1 cellular context compared by ENCODE assay signal in the genomic region with DNA sequence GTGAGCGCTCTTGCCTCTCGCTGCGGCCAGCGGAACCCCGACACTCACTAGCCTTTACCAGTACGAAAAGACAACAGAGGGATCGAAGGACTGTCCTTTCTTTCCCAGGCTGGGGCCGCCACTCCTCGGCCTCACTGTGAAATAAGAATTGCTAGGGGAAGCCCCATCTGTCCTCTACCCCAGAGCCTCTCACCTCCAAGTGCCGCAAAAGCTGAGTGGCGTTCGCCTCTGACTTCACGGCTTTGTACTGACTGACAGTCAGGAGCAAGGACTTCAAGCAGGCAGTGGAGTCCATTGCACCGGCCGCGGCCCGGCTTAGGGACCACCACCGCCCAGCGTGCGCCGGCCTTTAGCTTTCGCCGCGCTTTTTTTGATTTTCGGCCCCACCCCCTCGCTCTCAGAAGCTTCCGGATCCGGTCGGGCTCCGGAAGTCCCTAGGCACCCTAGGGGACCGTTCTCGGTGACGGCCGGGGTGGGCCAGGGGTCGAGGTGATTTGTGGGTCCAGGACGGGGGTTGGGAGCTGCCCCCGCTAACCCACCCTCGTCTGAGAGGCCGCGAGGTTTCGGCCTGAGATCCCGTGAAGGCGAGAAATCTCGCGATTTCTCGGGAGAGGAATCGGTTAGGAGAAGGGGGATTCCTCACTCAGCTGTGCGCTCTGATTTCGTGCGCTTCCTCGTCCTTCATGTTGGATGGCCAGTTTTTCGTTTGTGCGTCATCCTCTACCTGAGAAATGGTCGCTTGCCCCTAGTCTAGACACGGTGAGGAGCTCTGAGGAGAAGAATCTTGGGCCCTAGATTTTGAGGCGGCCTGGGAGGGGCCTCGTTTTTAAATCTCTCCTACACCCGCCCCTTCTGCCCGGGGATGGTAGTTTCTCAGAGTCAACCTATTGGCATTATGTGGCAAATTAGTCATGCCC.
TF ChIP-seq lines count a peak whose summit lies in the region.

CIP2A (minus strand) TSS at position 358 of the 917 bp plus-strand sequence; CDS start at position 295, 63 bp downstream.
A gene with protein sequence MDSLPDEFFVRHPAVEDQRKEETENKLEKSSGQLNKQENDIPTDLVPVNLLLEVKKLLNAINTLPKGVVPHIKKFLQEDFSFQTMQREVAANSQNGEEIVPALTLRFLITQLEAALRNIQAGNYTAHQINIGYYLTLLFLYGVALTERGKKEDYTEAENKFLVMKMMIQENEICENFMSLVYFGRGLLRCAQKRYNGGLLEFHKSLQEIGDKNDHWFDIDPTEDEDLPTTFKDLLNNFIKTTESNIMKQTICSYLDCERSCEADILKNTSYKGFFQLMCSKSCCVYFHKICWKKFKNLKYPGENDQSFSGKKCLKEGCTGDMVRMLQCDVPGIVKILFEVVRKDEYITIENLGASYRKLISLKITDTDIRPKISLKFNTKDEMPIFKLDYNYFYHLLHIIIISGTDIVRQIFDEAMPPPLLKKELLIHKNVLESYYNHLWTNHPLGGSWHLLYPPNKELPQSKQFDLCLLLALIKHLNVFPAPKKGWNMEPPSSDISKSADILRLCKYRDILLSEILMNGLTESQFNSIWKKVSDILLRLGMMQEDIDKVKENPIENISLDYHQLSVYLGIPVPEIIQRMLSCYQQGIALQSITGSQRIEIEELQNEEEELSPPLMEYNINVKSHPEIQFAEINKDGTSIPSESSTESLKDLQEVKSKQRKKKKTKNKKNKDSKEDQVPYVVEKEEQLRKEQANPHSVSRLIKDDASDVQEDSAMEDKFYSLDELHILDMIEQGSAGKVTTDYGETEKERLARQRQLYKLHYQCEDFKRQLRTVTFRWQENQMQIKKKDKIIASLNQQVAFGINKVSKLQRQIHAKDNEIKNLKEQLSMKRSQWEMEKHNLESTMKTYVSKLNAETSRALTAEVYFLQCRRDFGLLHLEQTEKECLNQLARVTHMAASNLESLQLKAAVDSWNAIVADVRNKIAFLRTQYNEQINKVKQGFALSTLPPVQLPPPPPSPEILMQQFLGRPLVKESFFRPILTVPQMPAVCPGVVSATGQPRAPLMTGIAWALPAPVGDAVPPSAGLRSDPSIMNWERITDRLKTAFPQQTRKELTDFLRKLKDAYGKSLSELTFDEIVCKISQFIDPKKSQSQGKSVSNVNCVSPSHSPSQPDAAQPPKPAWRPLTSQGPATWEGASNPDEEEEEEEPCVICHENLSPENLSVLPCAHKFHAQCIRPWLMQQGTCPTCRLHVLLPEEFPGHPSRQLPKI (plus strand): TSS at position 642 of the 917 bp plus-strand sequence. CDS start 15,685 bp downstream, outside the sequence.

TF ChIP-seq in WTC11, 78 proteins besides CTCF, POLR2A, EP300 and RAD21 (continued from another document):
- TF ChIP-seq, protein P1, sequence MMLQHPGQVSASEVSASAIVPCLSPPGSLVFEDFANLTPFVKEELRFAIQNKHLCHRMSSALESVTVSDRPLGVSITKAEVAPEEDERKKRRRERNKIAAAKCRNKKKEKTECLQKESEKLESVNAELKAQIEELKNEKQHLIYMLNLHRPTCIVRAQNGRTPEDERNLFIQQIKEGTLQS (CRISPR knock-in tag; conservative IDR thresholded peaks at IDR 0.05) = no peak
- TF ChIP-seq ETV6 (CRISPR knock-in tag; IDR thresholded peaks at IDR 0.05) (peak; percentile 84), ZNF281 (CRISPR knock-in tag; IDR thresholded peaks at IDR 0.05) (0 out of 2 replicates have a peak, but pooled peaks have one; percentile 49), SMAD4 (CRISPR knock-in tag; IDR thresholded peaks at IDR 0.05) (no peak), TP53 (CRISPR knock-in tag; IDR thresholded peaks at IDR 0.05) (peak; percentile 60; the same call in 1 of the 2 replicates), HMGA2 (CRISPR knock-in tag; IDR thresholded peaks at IDR 0.05) (no peak), NR3C1 (CRISPR knock-in tag; conservative IDR thresholded peaks at IDR 0.05; ENCODE audit: low read depth) (no peak), RELA (CRISPR knock-in tag; IDR thresholded peaks at IDR 0.05; ENCODE audit: borderline replicate concordance) (no peak), ZNF232 (CRISPR knock-in tag; IDR thresholded peaks at IDR 0.05) (0 out of 2 replicates have a peak, but pooled peaks have one; percentile 14), IRF2 (CRISPR knock-in tag; IDR thresholded peaks at IDR 0.05; ENCODE audit: borderline replicate concordance, low read depth) (no peak), AR (CRISPR knock-in tag; IDR thresholded peaks at IDR 0.05) (no peak), MYBL2 (CRISPR knock-in tag; IDR thresholded peaks at IDR 0.05) (peak; percentile 89; the same call in 1 of the 2 replicates), FOXP1 (CRISPR knock-in tag; IDR thresholded peaks at IDR 0.05; ENCODE audit: borderline replicate concordance) (0 out of 2 replicates have a peak, but pooled peaks have one; percentile 62), SOX15 (CRISPR knock-in tag; IDR thresholded peaks at IDR 0.05) (no peak), GABPB1 (CRISPR knock-in tag; IDR thresholded peaks at IDR 0.05) (peak; percentile 37; the same call in 1 of the 2 replicates), CBFB (CRISPR knock-in tag; IDR thresholded peaks at IDR 0.05; ENCODE audit: low read depth) (0 out of 2 replicates have a peak, but pooled peaks have one; percentile 56), ZNF138 (CRISPR knock-in tag; conservative IDR thresholded peaks at IDR 0.05) (no peak), FOXP4 (CRISPR knock-in tag; IDR thresholded peaks at IDR 0.05) (0 out of 2 replicates have a peak, but pooled peaks have one; percentile 14), GTF2I (CRISPR knock-in tag; conservative IDR thresholded peaks at IDR 0.05) (no peak)
- TF ChIP-seq, protein P2, sequence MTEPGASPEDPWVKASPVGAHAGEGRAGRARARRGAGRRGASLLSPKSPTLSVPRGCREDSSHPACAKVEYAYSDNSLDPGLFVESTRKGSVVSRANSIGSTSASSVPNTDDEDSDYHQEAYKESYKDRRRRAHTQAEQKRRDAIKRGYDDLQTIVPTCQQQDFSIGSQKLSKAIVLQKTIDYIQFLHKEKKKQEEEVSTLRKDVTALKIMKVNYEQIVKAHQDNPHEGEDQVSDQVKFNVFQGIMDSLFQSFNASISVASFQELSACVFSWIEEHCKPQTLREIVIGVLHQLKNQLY (CRISPR knock-in tag; IDR thresholded peaks at IDR 0.05) = no peak
- TF ChIP-seq, protein P3, sequence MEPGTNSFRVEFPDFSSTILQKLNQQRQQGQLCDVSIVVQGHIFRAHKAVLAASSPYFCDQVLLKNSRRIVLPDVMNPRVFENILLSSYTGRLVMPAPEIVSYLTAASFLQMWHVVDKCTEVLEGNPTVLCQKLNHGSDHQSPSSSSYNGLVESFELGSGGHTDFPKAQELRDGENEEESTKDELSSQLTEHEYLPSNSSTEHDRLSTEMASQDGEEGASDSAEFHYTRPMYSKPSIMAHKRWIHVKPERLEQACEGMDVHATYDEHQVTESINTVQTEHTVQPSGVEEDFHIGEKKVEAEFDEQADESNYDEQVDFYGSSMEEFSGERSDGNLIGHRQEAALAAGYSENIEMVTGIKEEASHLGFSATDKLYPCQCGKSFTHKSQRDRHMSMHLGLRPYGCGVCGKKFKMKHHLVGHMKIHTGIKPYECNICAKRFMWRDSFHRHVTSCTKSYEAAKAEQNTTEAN (CRISPR knock-in tag; IDR thresholded peaks at IDR 0.05) = 0 out of 2 replicates have a peak, but pooled peaks have one; percentile 24
- TF ChIP-seq, protein P4, sequence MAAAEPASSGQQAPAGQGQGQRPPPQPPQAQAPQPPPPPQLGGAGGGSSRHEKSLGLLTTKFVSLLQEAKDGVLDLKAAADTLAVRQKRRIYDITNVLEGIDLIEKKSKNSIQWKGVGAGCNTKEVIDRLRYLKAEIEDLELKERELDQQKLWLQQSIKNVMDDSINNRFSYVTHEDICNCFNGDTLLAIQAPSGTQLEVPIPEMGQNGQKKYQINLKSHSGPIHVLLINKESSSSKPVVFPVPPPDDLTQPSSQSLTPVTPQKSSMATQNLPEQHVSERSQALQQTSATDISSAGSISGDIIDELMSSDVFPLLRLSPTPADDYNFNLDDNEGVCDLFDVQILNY (CRISPR knock-in tag; IDR thresholded peaks at IDR 0.05) = peak; percentile 55; the same call in 1 of the 2 replicates
- TF ChIP-seq, protein P5, sequence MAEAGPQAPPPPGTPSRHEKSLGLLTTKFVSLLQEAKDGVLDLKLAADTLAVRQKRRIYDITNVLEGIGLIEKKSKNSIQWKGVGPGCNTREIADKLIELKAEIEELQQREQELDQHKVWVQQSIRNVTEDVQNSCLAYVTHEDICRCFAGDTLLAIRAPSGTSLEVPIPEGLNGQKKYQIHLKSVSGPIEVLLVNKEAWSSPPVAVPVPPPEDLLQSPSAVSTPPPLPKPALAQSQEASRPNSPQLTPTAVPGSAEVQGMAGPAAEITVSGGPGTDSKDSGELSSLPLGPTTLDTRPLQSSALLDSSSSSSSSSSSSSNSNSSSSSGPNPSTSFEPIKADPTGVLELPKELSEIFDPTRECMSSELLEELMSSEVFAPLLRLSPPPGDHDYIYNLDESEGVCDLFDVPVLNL (CRISPR knock-in tag; IDR thresholded peaks at IDR 0.05; ENCODE audit: borderline replicate concordance, low read depth) = peak; percentile 33; the same call in 1 of the 2 replicates
- TF ChIP-seq, protein P6, sequence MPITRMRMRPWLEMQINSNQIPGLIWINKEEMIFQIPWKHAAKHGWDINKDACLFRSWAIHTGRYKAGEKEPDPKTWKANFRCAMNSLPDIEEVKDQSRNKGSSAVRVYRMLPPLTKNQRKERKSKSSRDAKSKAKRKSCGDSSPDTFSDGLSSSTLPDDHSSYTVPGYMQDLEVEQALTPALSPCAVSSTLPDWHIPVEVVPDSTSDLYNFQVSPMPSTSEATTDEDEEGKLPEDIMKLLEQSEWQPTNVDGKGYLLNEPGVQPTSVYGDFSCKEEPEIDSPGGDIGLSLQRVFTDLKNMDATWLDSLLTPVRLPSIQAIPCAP (CRISPR knock-in tag; IDR thresholded peaks at IDR 0.05) = 0 out of 2 replicates have a peak, but pooled peaks have one; percentile 31
